40 cellular contexts compared by ENCODE assay signal in genomic region chr7:138157702-138158101, GRCh38.
"Had no signal": no experiment of that assay in that cellular context is flagged by ENCODE, and none has a peak within 500 bp of the region (broad histone marks: within the 10 kb centered on the region; RNA-seq: fewer than 3 reads in every experiment).

No MANE protein-coding gene starts in this region.

- H3K4me3 ChIP-seq: adrenal gland, ascending aorta, body of pancreas, breast epithelium, cardiac muscle cell had no signal

- H3K27me3 ChIP-seq: adrenal gland, ascending aorta, body of pancreas, brain microvascular endothelial cell, breast epithelium, cardiac muscle cell had no signal

- H3K27ac ChIP-seq: adrenal gland, ascending aorta, body of pancreas, brain microvascular endothelial cell, breast epithelium, cardiac muscle cell had no signal

- H3K27me3 Mint-ChIP-seq: activated naive CD4-positive, alpha-beta T cell treated with anti-CD3 and anti-CD28 coated beads, Interleukin-2, amount 10 ng/mL, durations not matched to agents 7 days and 5 days; activated naive CD4-positive, alpha-beta T cell treated with anti-CD3 and anti-CD28 coated beads, Interleukin-2, amount 50 U/mL, for 24 hours; activated naive CD8-positive, alpha-beta T cell; activated naive CD8-positive, alpha-beta T cell treated with anti-CD3 and anti-CD28 coated beads for 36 hours; activated naive CD8-positive, alpha-beta T cell treated with anti-CD3 and anti-CD28 coated beads, Interleukin-2, amount 10 ng/mL, durations not matched to agents 7 days and 5 days; activated naive CD8-positive, alpha-beta T cell treated with anti-CD3 and anti-CD28 coated beads, Interleukin-2, amount 50 U/mL, for 24 hours; activated T-cell treated with anti-CD3 and anti-CD28 coated beads, Interleukin-2, amount 50 U/mL, for 24 hours; activated T-helper 17 cell treated with anti-CD3 and anti-CD28 coated beads, Interleukin-2, amount 50 U/mL, for 72 hours; brain had no signal

- H3K27ac Mint-ChIP-seq: activated naive CD4-positive, alpha-beta T cell treated with anti-CD3 and anti-CD28 coated beads for 36 hours; activated naive CD4-positive, alpha-beta T cell treated with anti-CD3 and anti-CD28 coated beads, Interleukin-2, amount 10 ng/mL, durations not matched to agents 7 days and 5 days; activated naive CD4-positive, alpha-beta T cell treated with anti-CD3 and anti-CD28 coated beads, Interleukin-2, amount 50 U/mL, for 24 hours; activated naive CD4-positive, alpha-beta T cell treated with anti-CD3 and anti-CD28 coated beads, Interleukin-2, amount 50 U/mL, for 72 hours; activated naive CD8-positive, alpha-beta T cell; activated naive CD8-positive, alpha-beta T cell treated with anti-CD3 and anti-CD28 coated beads for 36 hours; activated naive CD8-positive, alpha-beta T cell treated with anti-CD3 and anti-CD28 coated beads, Interleukin-2, amount 10 ng/mL, durations not matched to agents 7 days and 5 days; activated naive CD8-positive, alpha-beta T cell treated with anti-CD3 and anti-CD28 coated beads, Interleukin-2, amount 50 U/mL, for 24 hours; activated T-cell treated with anti-CD3 and anti-CD28 coated beads, Interleukin-2, amount 50 U/mL, for 24 hours; activated T-cell treated with anti-CD3 and anti-CD28 coated beads, Interleukin-2, amount 50 U/mL, for 72 hours; activated T-helper 1 cell treated with anti-CD3 and anti-CD28 coated beads, Interleukin-12 subunit alpha, Interleukin-12 subunit beta, Interleukin-2, Interleukin-4 antibody, amounts not matched to agents 30 ng/mL and 10 ng/mL and 1 ng/mL, durations not matched to agents 14 hours and 24 hours and 36 hours; activated T-helper 17 cell treated with anti-CD3 and anti-CD28 coated beads, Interleukin-2, amount 50 U/mL, for 72 hours; activated T-helper 2 cell treated with anti-CD3 and anti-CD28 coated beads, Interferon-gamma antibody, Interleukin-2, Interleukin-4, amounts not matched to agents 10 μg/mL and 5 μg/mL and 100 μg/mL, durations not matched to agents 14 hours and 24 hours and 36 hours; brain had no signal

- H3K9me3 ChIP-seq: adrenal gland, ascending aorta, body of pancreas, breast epithelium had no signal

- H3K36me3 Mint-ChIP-seq: activated naive CD4-positive, alpha-beta T cell treated with anti-CD3 and anti-CD28 coated beads, Interleukin-2, amount 10 ng/mL, durations not matched to agents 7 days and 5 days; activated naive CD4-positive, alpha-beta T cell treated with anti-CD3 and anti-CD28 coated beads, Interleukin-2, amount 50 U/mL, for 24 hours; activated naive CD4-positive, alpha-beta T cell treated with anti-CD3 and anti-CD28 coated beads, Interleukin-2, amount 50 U/mL, for 72 hours; activated naive CD8-positive, alpha-beta T cell; activated naive CD8-positive, alpha-beta T cell treated with anti-CD3 and anti-CD28 coated beads for 36 hours; activated naive CD8-positive, alpha-beta T cell treated with anti-CD3 and anti-CD28 coated beads, Interleukin-2, amount 10 ng/mL, durations not matched to agents 7 days and 5 days; brain had no signal

- ATAC-seq: activated naive CD4-positive, alpha-beta T cell treated with anti-CD3 and anti-CD28 coated beads, Interleukin-2, amount 50 U/mL, for 72 hours; activated naive CD8-positive, alpha-beta T cell treated with anti-CD3 and anti-CD28 coated beads, Interleukin-2, amount 50 U/mL, for 24 hours; activated T-cell treated with anti-CD3 and anti-CD28 coated beads, Interleukin-2, amount 50 U/mL, for 4 hours; activated T-cell treated with anti-CD3 and anti-CD28 coated beads, Interleukin-2, amount 50 U/mL, for 72 hours; activated T-helper 17 cell treated with anti-CD3 and anti-CD28 coated beads, Interleukin-2, amount 50 U/mL, for 72 hours; body of pancreas had no signal

- H3K4me3 Mint-ChIP-seq: activated naive CD4-positive, alpha-beta T cell treated with anti-CD3 and anti-CD28 coated beads for 36 hours; activated naive CD4-positive, alpha-beta T cell treated with anti-CD3 and anti-CD28 coated beads, Interleukin-2, amount 10 ng/mL, durations not matched to agents 7 days and 5 days; activated naive CD4-positive, alpha-beta T cell treated with anti-CD3 and anti-CD28 coated beads, Interleukin-2, amount 50 U/mL, for 24 hours; activated naive CD8-positive, alpha-beta T cell; activated naive CD8-positive, alpha-beta T cell treated with anti-CD3 and anti-CD28 coated beads for 36 hours; activated naive CD8-positive, alpha-beta T cell treated with anti-CD3 and anti-CD28 coated beads, Interleukin-2, amount 10 ng/mL, durations not matched to agents 7 days and 5 days; activated naive CD8-positive, alpha-beta T cell treated with anti-CD3 and anti-CD28 coated beads, Interleukin-2, amount 50 U/mL, for 24 hours; activated T-cell treated with anti-CD3 and anti-CD28 coated beads, Interleukin-2, amount 50 U/mL, for 24 hours; activated T-cell treated with anti-CD3 and anti-CD28 coated beads, Interleukin-2, amount 50 U/mL, for 4 hours; activated T-cell treated with anti-CD3 and anti-CD28 coated beads, Interleukin-2, amount 50 U/mL, for 72 hours; activated T-helper 1 cell treated with anti-CD3 and anti-CD28 coated beads, Interleukin-12 subunit alpha, Interleukin-12 subunit beta, Interleukin-2, Interleukin-4 antibody, amounts not matched to agents 30 ng/mL and 10 ng/mL and 1 ng/mL, durations not matched to agents 14 hours and 24 hours and 36 hours; activated T-helper 17 cell treated with anti-CD3 and anti-CD28 coated beads, Interleukin-2, amount 50 U/mL, for 72 hours; brain; central memory CD8-positive, alpha-beta T cell had no signal

- H3K4me1 Mint-ChIP-seq: activated naive CD4-positive, alpha-beta T cell treated with anti-CD3 and anti-CD28 coated beads, Interleukin-2, amount 10 ng/mL, durations not matched to agents 7 days and 5 days; activated naive CD4-positive, alpha-beta T cell treated with anti-CD3 and anti-CD28 coated beads, Interleukin-2, amount 50 U/mL, for 24 hours; activated naive CD8-positive, alpha-beta T cell treated with anti-CD3 and anti-CD28 coated beads for 36 hours; activated naive CD8-positive, alpha-beta T cell treated with anti-CD3 and anti-CD28 coated beads, Interleukin-2, amount 10 ng/mL, durations not matched to agents 7 days and 5 days; activated naive CD8-positive, alpha-beta T cell treated with anti-CD3 and anti-CD28 coated beads, Interleukin-2, amount 50 U/mL, for 24 hours; activated T-helper 17 cell treated with anti-CD3 and anti-CD28 coated beads, Interleukin-2, amount 50 U/mL, for 72 hours; brain; central memory CD8-positive, alpha-beta T cell had no signal

- H3K36me3 ChIP-seq: adrenal gland, ascending aorta, brain microvascular endothelial cell, breast epithelium, cardiac muscle cell had no signal

- H3K4me1 ChIP-seq: ascending aorta, body of pancreas, breast epithelium had no signal

- FAIRE-seq: astrocyte, bronchial epithelial cell had no signal

- H3K9me3 Mint-ChIP-seq: activated naive CD4-positive, alpha-beta T cell treated with anti-CD3 and anti-CD28 coated beads for 36 hours; activated naive CD4-positive, alpha-beta T cell treated with anti-CD3 and anti-CD28 coated beads, Interleukin-2, amount 10 ng/mL, durations not matched to agents 7 days and 5 days; activated naive CD4-positive, alpha-beta T cell treated with anti-CD3 and anti-CD28 coated beads, Interleukin-2, amount 50 U/mL, for 24 hours; activated naive CD4-positive, alpha-beta T cell treated with anti-CD3 and anti-CD28 coated beads, Interleukin-2, amount 50 U/mL, for 72 hours; activated naive CD8-positive, alpha-beta T cell treated with anti-CD3 and anti-CD28 coated beads for 36 hours; activated naive CD8-positive, alpha-beta T cell treated with anti-CD3 and anti-CD28 coated beads, Interleukin-2, amount 10 ng/mL, durations not matched to agents 7 days and 5 days; activated naive CD8-positive, alpha-beta T cell treated with anti-CD3 and anti-CD28 coated beads, Interleukin-2, amount 50 U/mL, for 24 hours; activated T-cell treated with anti-CD3 and anti-CD28 coated beads, Interleukin-2, amount 50 U/mL, for 24 hours; activated T-cell treated with anti-CD3 and anti-CD28 coated beads, Interleukin-2, amount 50 U/mL, for 4 hours; activated T-cell treated with anti-CD3 and anti-CD28 coated beads, Interleukin-2, amount 50 U/mL, for 72 hours; activated T-helper 1 cell treated with anti-CD3 and anti-CD28 coated beads, Interleukin-12 subunit alpha, Interleukin-12 subunit beta, Interleukin-2, Interleukin-4 antibody, amounts not matched to agents 30 ng/mL and 10 ng/mL and 1 ng/mL, durations not matched to agents 14 hours and 24 hours and 36 hours; activated T-helper 17 cell treated with anti-CD3 and anti-CD28 coated beads, Interleukin-2, amount 50 U/mL, for 72 hours; activated T-helper 2 cell treated with anti-CD3 and anti-CD28 coated beads, Interferon-gamma antibody, Interleukin-2, Interleukin-4, amounts not matched to agents 10 μg/mL and 5 μg/mL and 100 μg/mL, durations not matched to agents 14 hours and 24 hours and 36 hours; central memory CD8-positive, alpha-beta T cell had no signal

- DNase-seq: activated effector memory CD4-positive, alpha-beta T cell treated with anti-CD3 and anti-CD28 coated beads, Interleukin-2, amount 50 U/mL, for 16 hours; activated effector memory CD4-positive, alpha-beta T cell treated with Interleukin-2 at 50 U/mL for 16 hours; activated gamma-delta T cell; activated gamma-delta T cell treated with Interleukin-2 at 50 U/mL for 16 hours; activated naive CD4-positive, alpha-beta T cell; activated naive CD4-positive, alpha-beta T cell treated with anti-CD3 and anti-CD28 coated beads for 36 hours; activated naive CD4-positive, alpha-beta T cell treated with anti-CD3 and anti-CD28 coated beads, Interleukin-2, amount 10 ng/mL, durations not matched to agents 7 days and 5 days; activated naive CD4-positive, alpha-beta T cell treated with anti-CD3 and anti-CD28 coated beads, Interleukin-2, amount 50 U/mL, for 16 hours; activated naive CD4-positive, alpha-beta T cell treated with Interleukin-2 at 50 U/mL for 16 hours; activated naive CD8-positive, alpha-beta T cell treated with anti-CD3 and anti-CD28 coated beads for 36 hours; activated naive CD8-positive, alpha-beta T cell treated with anti-CD3 and anti-CD28 coated beads, Interleukin-2, amount 10 ng/mL, durations not matched to agents 7 days and 5 days; activated naive CD8-positive, alpha-beta T cell treated with anti-CD3 and anti-CD28 coated beads, Interleukin-2, amount 50 U/mL, for 24 hours; activated T-cell treated with anti-CD3 and anti-CD28 coated beads, Interleukin-2, amount 50 U/mL, for 1 hour; activated T-cell treated with anti-CD3 and anti-CD28 coated beads, Interleukin-2, amount 50 U/mL, for 24 hours; activated T-cell treated with anti-CD3 and anti-CD28 coated beads, Interleukin-2, amount 50 U/mL, for 4 hours; activated T-cell treated with anti-CD3 and anti-CD28 coated beads, Interleukin-2, amount 50 U/mL, for 48 hours; activated T-cell treated with anti-CD3 and anti-CD28 coated beads, Interleukin-2, amount 50 U/mL, for 72 hours; adrenal gland; amniotic stem cell; amygdala; anterior cingulate cortex; aorta; body of pancreas; brain microvascular endothelial cell; caudate nucleus; central memory CD4-positive, alpha-beta T cell; cerebellar nuclear complex had no signal
